19 cellular contexts compared by ENCODE assay signal in genomic region chr10:43215758-43216455, GRCh38.
"Had no signal": no experiment of that assay in that cellular context is flagged by ENCODE, and none has a peak within 500 bp of the region (broad histone marks: within the 10 kb centered on the region; RNA-seq: fewer than 3 reads in every experiment).

No MANE protein-coding gene starts in this region.

- H3K27me3 ChIP-seq: adrenal gland, cardiac muscle cell, vagina had no signal

- H3K4me1 ChIP-seq: adrenal gland, gastroesophageal sphincter, vagina had no signal

- H3K4me3 ChIP-seq: adrenal gland, cardiac muscle cell, coronary artery, esophagus muscularis mucosa, gastroesophageal sphincter, lung, vagina had no signal

- ATAC-seq: activated CD4-positive, alpha-beta T cell treated with anti-CD3 and anti-CD28 coated beads for 36 hours; activated naive CD4-positive, alpha-beta T cell treated with anti-CD3 and anti-CD28 coated beads, Interleukin-2, amount 50 U/mL, for 72 hours; gastroesophageal sphincter; stimulated activated naive CD8-positive, alpha-beta T cell treated with anti-CD3 and anti-CD28 coated beads, Interleukin-15, Interleukin-2, amounts not matched to agents 100 U/mL and 50 U/mL, for 24 hours had no signal

- H3K27ac ChIP-seq: adrenal gland, cardiac muscle cell, coronary artery, esophagus muscularis mucosa, gastroesophageal sphincter, vagina, WERI-Rb-1 had no signal

- DNase-seq: activated CD4-positive, alpha-beta memory T cell treated with anti-CD3 and anti-CD28 coated beads for 36 hours; activated CD4-positive, alpha-beta T cell treated with anti-CD3 and anti-CD28 coated beads for 36 hours; activated gamma-delta T cell treated with Interleukin-2 at 50 U/mL for 16 hours; activated T-cell treated with anti-CD3 and anti-CD28 coated beads for 4 hours; adrenal gland; effector CD4-positive, alpha-beta T cell; nephron progenitor cell; retina; stimulated activated CD4-positive, alpha-beta T cell treated with anti-CD3 and anti-CD28 coated beads, Interleukin-2, amount 100 ng/mL, for 24 hours; stimulated activated naive CD8-positive, alpha-beta T cell treated with anti-CD3 and anti-CD28 coated beads, Interleukin-15, Interleukin-2, amounts not matched to agents 100 U/mL and 50 U/mL, for 24 hours; trophoblast cell; WERI-Rb-1 had no signal

- H3K9me3 ChIP-seq: adrenal gland, esophagus muscularis mucosa, gastroesophageal sphincter, vagina had no signal

- H3K36me3 ChIP-seq: adrenal gland, cardiac muscle cell, esophagus muscularis mucosa, gastroesophageal sphincter, vagina, WERI-Rb-1 had no signal
